2 cellular contexts compared by ENCODE assay signal in the genomic region with DNA sequence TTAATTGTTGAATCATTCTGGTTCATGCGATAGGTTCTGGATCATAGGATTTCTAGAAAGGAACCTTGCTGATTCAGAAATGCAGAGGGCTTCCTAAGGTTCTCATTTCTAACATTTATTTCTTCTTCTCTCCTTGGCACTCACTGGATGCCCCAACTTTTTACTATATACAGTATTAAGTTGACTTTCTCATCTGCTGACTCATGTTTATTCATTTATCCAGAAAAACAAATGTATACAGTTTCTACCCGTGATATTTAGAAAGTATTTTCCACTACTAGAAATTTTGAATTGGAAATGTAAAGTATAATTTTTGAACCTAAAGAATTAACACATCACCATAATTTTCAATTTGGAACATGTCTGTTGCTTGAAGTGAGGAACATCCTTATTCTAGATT.
TF ChIP-seq lines count a peak whose summit lies in the region.

No MANE protein-coding gene starts in this region.

TF ChIP-seq in HepG2, 621 proteins besides CTCF, POLR2A, EP300 and RAD21:
- peak in 1 of 2 experiments; percentile 71; a peak in 2 of 4 replicates for TF ChIP-seq MAFK (conservative IDR thresholded peaks at IDR 0.05 in 1 of 2, IDR thresholded peaks at IDR 0.05 in 1 of 2; ENCODE audit: low read length in 2 of 2)
- no peak for TF ChIP-seq MED13 (CRISPR knock-in tag; IDR thresholded peaks at IDR 0.05)

TF ChIP-seq in K562, 482 proteins besides CTCF, POLR2A, EP300 and RAD21:
- peak; percentile 65 for TF ChIP-seq ZNF316 (IDR thresholded peaks at IDR 0.05)
- TF ChIP-seq, protein P1, sequence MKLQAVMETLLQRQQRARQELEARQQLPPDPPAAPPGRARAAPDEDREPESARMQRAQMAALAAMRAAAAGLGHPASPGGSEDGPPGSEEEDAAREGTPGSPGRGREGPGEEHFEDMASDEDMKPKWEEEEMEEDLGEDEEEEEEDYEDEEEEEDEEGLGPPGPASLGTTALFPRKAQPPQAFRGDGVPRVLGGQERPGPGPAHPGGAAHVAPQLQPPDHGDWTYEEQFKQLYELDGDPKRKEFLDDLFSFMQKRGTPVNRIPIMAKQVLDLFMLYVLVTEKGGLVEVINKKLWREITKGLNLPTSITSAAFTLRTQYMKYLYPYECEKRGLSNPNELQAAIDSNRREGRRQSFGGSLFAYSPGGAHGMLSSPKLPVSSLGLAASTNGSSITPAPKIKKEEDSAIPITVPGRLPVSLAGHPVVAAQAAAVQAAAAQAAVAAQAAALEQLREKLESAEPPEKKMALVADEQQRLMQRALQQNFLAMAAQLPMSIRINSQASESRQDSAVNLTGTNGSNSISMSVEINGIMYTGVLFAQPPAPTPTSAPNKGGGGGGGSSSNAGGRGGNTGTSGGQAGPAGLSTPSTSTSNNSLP (IDR thresholded peaks at IDR 0.05; ENCODE audit: borderline replicate concordance, low read depth, low read length) = no peak
- TF ChIP-seq C11orf30 (IDR thresholded peaks at IDR 0.05; ENCODE audit: low read depth) = peak; percentile 41; the same call in 1 of the 2 replicates
- TF ChIP-seq IFI16 (CRISPR knock-in tag; IDR thresholded peaks at IDR 0.05) = no peak
- 0 out of 2 replicates have a peak, but pooled peaks have one; percentile 10 for TF ChIP-seq MAFG (tag; conservative IDR thresholded peaks at IDR 0.05)
